Comparison of ENCODE assay signal across 1 cellular context in the genomic region with DNA sequence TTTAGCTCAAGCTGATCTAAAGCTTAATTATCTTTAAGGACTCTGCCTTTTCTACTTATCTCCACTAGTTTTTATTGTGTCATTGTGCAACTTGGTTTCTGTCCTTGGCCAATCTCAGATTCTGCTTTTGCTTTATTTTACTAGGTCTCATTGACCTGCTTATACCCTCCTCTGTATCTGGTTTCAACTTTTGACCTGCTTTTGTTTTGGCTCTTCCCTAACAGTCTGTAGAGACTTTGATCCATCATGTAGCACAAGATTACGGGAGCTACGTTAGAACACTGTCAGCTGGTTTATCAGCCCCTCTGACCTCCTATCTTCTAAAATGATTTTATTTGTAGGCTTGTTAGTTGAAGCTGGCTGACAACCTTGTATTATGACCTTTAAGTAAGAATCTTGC.
TF ChIP-seq lines count a peak whose summit lies in the region.

No MANE protein-coding gene starts in this region.

TF ChIP-seq in HepG2, 621 proteins besides CTCF, POLR2A, EP300 and RAD21:
- TF ChIP-seq MNT (IDR thresholded peaks at IDR 0.05) (no peak), FOXO1 (CRISPR knock-in tag; IDR thresholded peaks at IDR 0.05) (no peak), ZNF446 (CRISPR knock-in tag; IDR thresholded peaks at IDR 0.05) (no peak), CEBPB (IDR thresholded peaks at IDR 0.05; ENCODE audit: borderline replicate concordance, low read depth, low read length) (0 out of 2 replicates have a peak, but pooled peaks have one; percentile 11), BCL6 (CRISPR knock-in tag; IDR thresholded peaks at IDR 0.05) (no peak), RARA (CRISPR knock-in tag; IDR thresholded peaks at IDR 0.05) (peak; percentile 62), ZNF468 (CRISPR knock-in tag; IDR thresholded peaks at IDR 0.05) (no peak), HNF4A (CRISPR knock-in tag; IDR thresholded peaks at IDR 0.05) (peak; percentile 42; the same call in 1 of the 2 replicates)
